In genomic region chr12:104143918-104144317, GRCh38 we compare ENCODE assay signal across 21 cellular contexts. TPM values are rescaled to one million over a fixed set of nuclear protein-coding genes. Genes with fewer than 3 reads are reported as not detected.
A peak's percentile ranks its signal among the peaks of the same experiment; 100 is the strongest.
DNase-seq lines count a peak whose midpoint lies in the region; ATAC-seq, FAIRE-seq and TF ChIP-seq lines count a peak whose summit lies in the region.
"Had no signal": no experiment of that assay in that cellular context is flagged by ENCODE, and none has a peak within 500 bp of the region (broad histone marks: within the 10 kb centered on the region; RNA-seq: fewer than 3 reads in every experiment).

No MANE protein-coding gene starts in this region.

- peak; percentile 37 for DNase-seq in NCI-H2171 treated with DMSO at 0.1 percent for 48 hours (lab: John Stamatoyannopoulos, UW)
- DNase-seq in NCI-H2171 (lab: John Stamatoyannopoulos, UW): no peak
- DNase-seq in activated naive CD8-positive, alpha-beta T cell treated with anti-CD3 and anti-CD28 coated beads, Interleukin-2, amount 50 U/mL, for 24 hours: no peak
- no peak for DNase-seq in activated naive CD8-positive, alpha-beta T cell treated with anti-CD3 and anti-CD28 coated beads for 36 hours
- no peak for DNase-seq in D721Med (ENCODE audit: insufficient read length, low spot score)
- no peak for DNase-seq in HTR-8/SVneo (ENCODE audit: insufficient read length, low spot score)
- no peak for DNase-seq in stimulated activated CD4-positive, alpha-beta T cell treated with anti-CD3 and anti-CD28 coated beads, Interleukin-2, amount 100 ng/mL, for 24 hours
- DNase-seq: Caco-2; CD4-positive, CD25-positive, alpha-beta regulatory T cell; CD8-positive, alpha-beta T cell; DMS 273 treated with DMSO at 0.1 percent for 48 hours; DMS79; EL; GDM1 had no signal

- peaks cover 8% of the 10 kb centered on the region for H3K27me3 Mint-ChIP-seq in activated naive CD8-positive, alpha-beta T cell treated with anti-CD3 and anti-CD28 coated beads, Interleukin-2, amount 50 U/mL, for 24 hours
- H3K27me3 Mint-ChIP-seq in activated naive CD8-positive, alpha-beta T cell treated with anti-CD3 and anti-CD28 coated beads for 36 hours: peaks cover 4% of the 10 kb centered on the region

- TF ChIP-seq CTCF in D721Med (IDR thresholded peaks at IDR 0.05; ENCODE audit: insufficient read depth, missing control alignments): no peak

- no peak overlapping the region for H3K4me3 Mint-ChIP-seq in activated naive CD8-positive, alpha-beta T cell treated with anti-CD3 and anti-CD28 coated beads, Interleukin-2, amount 50 U/mL, for 24 hours
- H3K4me3 Mint-ChIP-seq in activated naive CD8-positive, alpha-beta T cell treated with anti-CD3 and anti-CD28 coated beads for 36 hours: no peak overlapping the region
- H3K4me3 Mint-ChIP-seq: B cell; CD4-positive, CD25-positive, alpha-beta regulatory T cell; CD8-positive, alpha-beta T cell; GM23338 had no signal

- H3K36me3 Mint-ChIP-seq in activated naive CD8-positive, alpha-beta T cell treated with anti-CD3 and anti-CD28 coated beads, Interleukin-2, amount 50 U/mL, for 24 hours (ENCODE audit: low read depth): no peaks in the 10 kb centered on the region
- no peaks in the 10 kb centered on the region for H3K36me3 Mint-ChIP-seq in activated naive CD8-positive, alpha-beta T cell treated with anti-CD3 and anti-CD28 coated beads for 36 hours
- H3K36me3 Mint-ChIP-seq: CD4-positive, CD25-positive, alpha-beta regulatory T cell; CD8-positive, alpha-beta T cell had no signal

- H3K4me1 Mint-ChIP-seq in activated naive CD8-positive, alpha-beta T cell treated with anti-CD3 and anti-CD28 coated beads, Interleukin-2, amount 50 U/mL, for 24 hours: peaks cover 2% of the 10 kb centered on the region
- H3K4me1 Mint-ChIP-seq in activated naive CD8-positive, alpha-beta T cell treated with anti-CD3 and anti-CD28 coated beads for 36 hours: no peaks in the 10 kb centered on the region
- H3K4me1 Mint-ChIP-seq: B cell had no signal

- H3K27ac Mint-ChIP-seq in activated naive CD8-positive, alpha-beta T cell treated with anti-CD3 and anti-CD28 coated beads, Interleukin-2, amount 50 U/mL, for 24 hours: no peak overlapping the region
- no peak overlapping the region for H3K27ac Mint-ChIP-seq in activated naive CD8-positive, alpha-beta T cell treated with anti-CD3 and anti-CD28 coated beads for 36 hours
- H3K27ac Mint-ChIP-seq: B cell; CD4-positive, CD25-positive, alpha-beta regulatory T cell; CD8-positive, alpha-beta T cell; GM23338 had no signal

- peak; percentile 57 for ATAC-seq in activated naive CD8-positive, alpha-beta T cell treated with anti-CD3 and anti-CD28 coated beads, Interleukin-2, amount 50 U/mL, for 24 hours
- no peak for ATAC-seq in HG02678 (IDR thresholded peaks at IDR 0.05; ENCODE audit: unreplicated experiment)
- ATAC-seq: CD8-positive, alpha-beta T cell; GM12878; GM23338 had no signal

- H3K9me3 Mint-ChIP-seq in activated naive CD8-positive, alpha-beta T cell treated with anti-CD3 and anti-CD28 coated beads, Interleukin-2, amount 50 U/mL, for 24 hours: peaks cover 7% of the 10 kb centered on the region
- H3K9me3 Mint-ChIP-seq in activated naive CD8-positive, alpha-beta T cell treated with anti-CD3 and anti-CD28 coated beads for 36 hours: peaks cover 2% of the 10 kb centered on the region
- H3K9me3 Mint-ChIP-seq: CD8-positive, alpha-beta T cell; GM23338 had no signal

- FAIRE-seq in D721Med (lab: Jason Lieb, UNC): peak; percentile 6
- FAIRE-seq in HTR-8/SVneo (lab: Jason Lieb, UNC): peak; percentile 44
- FAIRE-seq: A204.1, GM12878, GM18507, H54 had no signal

RNA-seq across cellular contexts. Expression of gene NFYB, which starts 5.9 kb away (rescaled TPM):
- total RNA-seq in activated naive CD8-positive, alpha-beta T cell treated with anti-CD3 and anti-CD28 coated beads for 36 hours: 10 to 100 TPM; 30.6 to 32.3 TPM
